ENCODE assay signal across 8 cellular contexts in genomic region chr6:26026833-26027490, GRCh38.
A peak's percentile ranks its signal among the peaks of the same experiment; 100 is the strongest.
DNase-seq lines count a peak whose midpoint lies in the region; ATAC-seq and TF ChIP-seq lines count a peak whose summit lies in the region.

No MANE protein-coding gene starts in this region.

- H3K36me3 Mint-ChIP-seq in activated CD4-positive, alpha-beta T cell treated with anti-CD3 and anti-CD28 coated beads, Interleukin-2, amount 10 ng/mL, durations not matched to agents 24 days and 14 days (ENCODE audit: low read depth): peaks cover 3% of the 10 kb centered on the region

- H3K36me3 ChIP-seq in BE2C: 0 out of 2 replicates have a peak, but pooled peaks cover 3% of the 10 kb centered on the region
- no peaks in the 10 kb centered on the region for H3K36me3 ChIP-seq in colonic mucosa
- H3K36me3 ChIP-seq in left lung: no peaks in the 10 kb centered on the region

- peak overlapping the region; percentile 98 for H3K27ac ChIP-seq in colonic mucosa
- H3K27ac ChIP-seq in left lung: peak overlapping the region; percentile 92 to 94

- H3K4me3 Mint-ChIP-seq in activated CD4-positive, alpha-beta T cell treated with anti-CD3 and anti-CD28 coated beads, Interleukin-2, amount 10 ng/mL, durations not matched to agents 24 days and 14 days: peak overlapping the region; percentile 93

- peak; percentile 91 for DNase-seq in BE2C
- peak; percentile 95 for DNase-seq in NCI-H526 treated with DMSO at 0.1 percent for 48 hours (lab: John Stamatoyannopoulos, UW)
- DNase-seq in activated CD4-positive, alpha-beta T cell treated with anti-CD3 and anti-CD28 coated beads, Interleukin-2, amount 10 ng/mL, durations not matched to agents 24 days and 14 days: peak; percentile 99
- DNase-seq in colonic mucosa: peak; percentile 99
- peak; percentile 92 to 95 for DNase-seq in left lung
- peak; percentile 92 for DNase-seq in stimulated activated CD4-positive, alpha-beta T cell treated with anti-CD3 and anti-CD28 coated beads, Interleukin-4, amount 100 ng/mL, for 24 hours

- H3K4me3 ChIP-seq in BE2C (ENCODE audit: low read depth, low read length) (peak overlapping the region; percentile 77), colonic mucosa (peak overlapping the region; percentile 55), left lung (peak overlapping the region; percentile 53 to 61)

- H3K9me3 ChIP-seq in BE2C (no peaks in the 10 kb centered on the region), colonic mucosa (no peaks in the 10 kb centered on the region), left lung (no peaks in the 10 kb centered on the region)

- H3K4me1 Mint-ChIP-seq in activated CD4-positive, alpha-beta T cell treated with anti-CD3 and anti-CD28 coated beads, Interleukin-2, amount 10 ng/mL, durations not matched to agents 24 days and 14 days: peaks cover 67% of the 10 kb centered on the region

- no peaks in the 10 kb centered on the region for H3K27me3 ChIP-seq in BE2C
- no peaks in the 10 kb centered on the region for H3K27me3 ChIP-seq in colonic mucosa
- H3K27me3 ChIP-seq in left lung: no peaks in the 10 kb centered on the region

- H3K27ac Mint-ChIP-seq in activated CD4-positive, alpha-beta T cell treated with anti-CD3 and anti-CD28 coated beads, Interleukin-2, amount 10 ng/mL, durations not matched to agents 24 days and 14 days: peak overlapping the region; percentile 98

- H3K27me3 Mint-ChIP-seq in activated CD4-positive, alpha-beta T cell treated with anti-CD3 and anti-CD28 coated beads, Interleukin-2, amount 10 ng/mL, durations not matched to agents 24 days and 14 days: peaks cover 3% of the 10 kb centered on the region

- intact Hi-C loops in activated CD4-positive, alpha-beta T cell treated with anti-CD3 and anti-CD28 coated beads, Interleukin-2, amount 10 ng/mL, durations not matched to agents 24 days and 14 days (cut with micrococcal nuclease): loop anchor here (1.0 to 10.0 kb wide), 7 partner anchors 18 to 1808 kb away; partner anchors contain the start of gene RIPOR2
- intact Hi-C loops in colonic mucosa (cut with DNase I) (no loop called here), left lung (cut with DNase I) (no loop called here)

- ATAC-seq in GM19328 (IDR thresholded peaks at IDR 0.05; ENCODE audit: unreplicated experiment) (peak; percentile 51), HG03460 (IDR thresholded peaks at IDR 0.05; ENCODE audit: unreplicated experiment) (peak; percentile 40), left lung (peak; percentile 74)

- TF ChIP-seq CTCF in BE2C (IDR thresholded peaks at IDR 0.05; ENCODE audit: low read depth, low read length): no peak
- TF ChIP-seq CTCF in colonic mucosa (IDR thresholded peaks at IDR 0.05): no peak
- no peak for TF ChIP-seq CTCF in left lung (IDR thresholded peaks at IDR 0.05)

- peak overlapping the region; percentile 68 to 73 for H3K9ac ChIP-seq in colonic mucosa (ENCODE audit: low read depth in 2 of 2, low read length in 2 of 2)

- peaks cover 19% of the 10 kb centered on the region for H3K4me1 ChIP-seq in BE2C
- H3K4me1 ChIP-seq in colonic mucosa: peaks cover 4% of the 10 kb centered on the region
- H3K4me1 ChIP-seq in left lung: peaks cover 0 to 33% of the 10 kb centered on the region in 2 donors

- peaks cover 4% of the 10 kb centered on the region for H3K9me3 Mint-ChIP-seq in activated CD4-positive, alpha-beta T cell treated with anti-CD3 and anti-CD28 coated beads, Interleukin-2, amount 10 ng/mL, durations not matched to agents 24 days and 14 days

Comparison
In these comparisons a context has a peak if more than half of its experiments do, and no peak if none do; other contexts are left out.
1. Peak in every context shown above with its lines: DNase-seq, ATAC-seq, H3K4me3 ChIP-seq and H3K27ac ChIP-seq.